27 cellular contexts compared by ENCODE assay signal in the genomic region with DNA sequence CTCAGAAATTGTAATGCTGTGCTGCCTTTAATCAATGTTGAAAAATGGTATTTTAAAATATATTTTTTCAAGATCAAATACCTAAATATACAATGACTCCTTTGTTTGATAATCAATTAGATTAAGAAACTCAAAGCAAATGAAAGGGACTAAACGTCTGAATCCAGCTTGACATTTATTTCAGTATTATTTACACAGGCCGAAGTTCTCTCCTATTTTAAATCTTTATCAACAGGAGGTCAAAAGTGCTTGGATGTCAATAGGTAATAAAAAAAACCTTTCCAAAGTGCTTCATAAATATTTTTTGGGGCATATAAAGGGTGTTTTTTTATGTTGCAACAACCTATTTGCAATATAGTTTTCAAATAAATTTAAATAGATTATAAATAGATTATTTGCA.
"Had no signal": no experiment of that assay in that cellular context is flagged by ENCODE, and none has a peak within 500 bp of the region (broad histone marks: within the 10 kb centered on the region; RNA-seq: fewer than 3 reads in every experiment).

No MANE protein-coding gene starts in this region.

- H3K4me1 ChIP-seq: colonic mucosa, esophagus muscularis mucosa, esophagus squamous epithelium, foreskin keratinocyte, gastrocnemius medialis, gastroesophageal sphincter, heart left ventricle had no signal

- H3K36me3 ChIP-seq: colonic mucosa, esophagus muscularis mucosa, esophagus squamous epithelium, gastrocnemius medialis, gastroesophageal sphincter, heart left ventricle had no signal

- ATAC-seq: effector memory CD8-positive, alpha-beta T cell; esophagus mucosa; foreskin keratinocyte; gastrocnemius medialis; gastroesophageal sphincter; heart left ventricle had no signal

- H3K4me3 ChIP-seq: colonic mucosa, coronary artery, dorsolateral prefrontal cortex, esophagus muscularis mucosa, esophagus squamous epithelium, gastrocnemius medialis, gastroesophageal sphincter, heart left ventricle had no signal

- FAIRE-seq: colon, endometrium, endothelial cell of umbilical vein, frontal cortex had no signal

- H3K27ac ChIP-seq: colonic mucosa, coronary artery, dorsolateral prefrontal cortex, epithelial cell of prostate, esophagus muscularis mucosa, esophagus squamous epithelium, foreskin keratinocyte, gastrocnemius medialis, gastroesophageal sphincter, heart left ventricle had no signal

- DNase-seq: colonic mucosa; cortex of kidney; dermis blood vessel endothelial cell; dorsolateral prefrontal cortex; effector CD4-positive, alpha-beta T cell; effector CD8-positive, alpha-beta T cell; effector memory CD4-positive, alpha-beta T cell; effector memory CD8-positive, alpha-beta T cell; endodermal cell; erythroblast; esophagus squamous epithelium; foreskin fibroblast; foreskin keratinocyte; foreskin melanocyte; gastrocnemius medialis; glutamatergic neuron; head of caudate nucleus; heart left ventricle had no signal

- H3K9me3 ChIP-seq: colonic mucosa, esophagus muscularis mucosa, esophagus squamous epithelium, gastrocnemius medialis, gastroesophageal sphincter, heart left ventricle had no signal

- H3K27me3 ChIP-seq: colonic mucosa, dorsolateral prefrontal cortex, esophagus muscularis mucosa, esophagus squamous epithelium, foreskin keratinocyte, gastrocnemius medialis, gastroesophageal sphincter, heart left ventricle had no signal
